ENCODE assay signal across 11 cellular contexts in genomic region chr6:169933839-169934698, GRCh38.
DNase-seq lines count a peak whose midpoint lies in the region; ATAC-seq and TF ChIP-seq lines count a peak whose summit lies in the region.
"Had no signal": no experiment of that assay in that cellular context is flagged by ENCODE, and none has a peak within 500 bp of the region (broad histone marks: within the 10 kb centered on the region; RNA-seq: fewer than 3 reads in every experiment).

No MANE protein-coding gene starts in this region.

- WGBS in heart right ventricle, 2 donors: 57 to 72% methylated on average over 37 of the region's 37 CpGs

- H3K4me3 ChIP-seq in Panc1 (ENCODE audit: low read depth in 2 of 2, low read length in 2 of 2): no peak overlapping the region
- H3K4me3 ChIP-seq in heart right ventricle: peak overlapping the region in 1 of 10 donors; percentile 15
- H3K4me3 ChIP-seq: smooth muscle cell had no signal

- no peaks in the 10 kb centered on the region for H3K9me3 ChIP-seq in Panc1 (ENCODE audit: control insufficient read depth, insufficient read depth, low read depth, low read length)
- no peaks in the 10 kb centered on the region for H3K9me3 ChIP-seq in heart right ventricle

- H3K27ac ChIP-seq in C4-2B: peak overlapping the region; percentile 71
- H3K27ac ChIP-seq in Panc1 (ENCODE audit: low read length): peak overlapping the region; percentile 77; the same call in 1 of the 2 replicates
- no peak overlapping the region for H3K27ac ChIP-seq in heart right ventricle

- H3K36me3 ChIP-seq in Panc1 (ENCODE audit: control insufficient read depth, insufficient read depth, low read length) (no peaks in the 10 kb centered on the region), heart right ventricle (no peaks in the 10 kb centered on the region)

- DNase-seq in Panc1 (ENCODE audit: low read depth, low spot score): no peak
- peak; percentile 54 to 74 for DNase-seq in heart right ventricle
- DNase-seq in pons (ENCODE audit: low spot score): peak; percentile 8
- no peak for DNase-seq in HK-2 (ENCODE audit: unreplicated experiment)
- no peak for DNase-seq in RPMI8226
- DNase-seq: activated CD4-positive, alpha-beta T cell treated with anti-CD3 and anti-CD28 coated beads for 48 hours; Kasumi-1 had no signal

- TF ChIP-seq CTCF in C4-2B (conservative IDR thresholded peaks at IDR 0.05) (no peak), Panc1 (IDR thresholded peaks at IDR 0.05) (no peak), heart right ventricle (IDR thresholded peaks at IDR 0.05) (no peak)

- H3K27me3 ChIP-seq in Panc1 (ENCODE audit: control insufficient read depth, insufficient read depth, low read length): no peaks in the 10 kb centered on the region
- H3K27me3 ChIP-seq in heart right ventricle: peaks cover 0 to 34% (median 14%) of the 10 kb centered on the region in 7 donors

- POLR2A ChIA-PET in Panc1 (lab: Charles Lee): no interaction called here

- intact Hi-C loops in Panc1 (cut with micrococcal nuclease; ENCODE audit: unreplicated experiment) (no loop called here), heart right ventricle (cut with DNase I) (loop anchor here in 2 of 10 donors (10.0 kb wide), 1 partner anchor 99 kb away; no protein-coding TSS in a partner anchor)

- BruUV-seq in Panc1 (replicated peaks; lab: Mats Ljungman, UMichigan): no TSS peak

- H3K4me1 ChIP-seq in Panc1 (ENCODE audit: control insufficient read depth, insufficient read depth, low read length) (peaks cover 26% of the 10 kb centered on the region), heart right ventricle (peaks cover 0 to 20% (median 8%) of the 10 kb centered on the region in 9 donors)

- ATAC-seq in Panc1: no peak
- ATAC-seq in heart right ventricle: peak; percentile 83 to 93 (median 90)
- no peak for ATAC-seq in HG03571 (IDR thresholded peaks at IDR 0.05; ENCODE audit: unreplicated experiment)
- no peak for ATAC-seq in HG03378 (IDR thresholded peaks at IDR 0.05; ENCODE audit: unreplicated experiment)

- CTCF ChIA-PET in Panc1 (lab: Charles Lee): no interaction called here

- in situ Hi-C loops in Panc1 (cut with HindIII; ENCODE audit: low pct_unique_long_range_greater_than_20kb, low sequenced_read_pairs): no loop called here

Comparison
In these comparisons a context has a peak if more than half of its experiments do, and no peak if none do; other contexts are left out.
1. H3K27ac ChIP-seq: peak in C4-2B (single experiment) and Panc1 (single experiment); none in heart right ventricle (0 of 10).
2. ATAC-seq: peak in heart right ventricle (8 of 8); none in Panc1 (single experiment), HG03571 (single experiment) and HG03378 (single experiment).
3. DNase-seq: peak in heart right ventricle (2 of 2) and pons (single experiment); none in Panc1 (single experiment), HK-2 (single experiment) and RPMI8226 (single experiment).